ENCODE assay signal across 23 cellular contexts in the genomic region with DNA sequence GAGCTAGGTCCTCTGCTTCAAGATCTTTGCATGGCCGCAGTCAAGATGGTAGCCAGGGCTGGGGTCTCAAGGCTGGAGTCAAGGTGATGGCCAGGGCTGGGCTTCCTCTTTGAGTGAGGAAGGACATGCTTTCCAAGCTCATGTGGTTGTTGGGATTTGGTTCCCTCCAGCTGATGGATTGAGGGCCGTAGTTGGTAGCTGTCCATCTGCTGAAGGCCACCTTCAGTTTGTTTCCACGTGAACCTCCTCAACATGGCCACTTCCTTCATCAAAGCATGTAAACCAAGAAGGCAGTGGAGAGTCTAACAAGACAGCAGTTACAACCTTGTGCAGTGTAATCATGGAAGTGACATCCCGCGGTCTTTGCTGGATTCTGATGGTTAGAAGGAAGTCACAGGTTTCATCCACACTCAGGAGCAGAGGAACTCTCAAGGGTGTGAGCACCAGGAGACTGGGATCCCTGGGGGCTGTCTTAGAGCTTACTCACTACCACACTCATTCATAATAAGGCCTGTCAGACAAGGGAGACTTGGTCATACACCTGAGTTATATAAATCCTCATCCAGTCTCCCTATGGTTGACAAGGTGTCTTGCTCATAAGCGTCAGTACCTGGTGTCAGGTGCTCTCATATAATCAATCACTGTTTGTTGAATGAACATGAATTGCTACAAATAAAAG. TPM values are rescaled to one million over a fixed set of nuclear protein-coding genes. Genes with fewer than 3 reads are reported as not detected.
DNase-seq lines count a peak whose midpoint lies in the region; ATAC-seq and TF ChIP-seq lines count a peak whose summit lies in the region.
"Had no signal": no experiment of that assay in that cellular context is flagged by ENCODE, and none has a peak within 500 bp of the region (broad histone marks: within the 10 kb centered on the region; RNA-seq: fewer than 3 reads in every experiment).

No MANE protein-coding gene starts in this region.

- no peak overlapping the region for H3K4me3 Mint-ChIP-seq in activated T-helper 17 cell treated with anti-CD3 and anti-CD28 coated beads, Interleukin-2, amount 50 U/mL, for 72 hours
- no peak overlapping the region for H3K4me3 Mint-ChIP-seq in activated T-helper 2 cell treated with anti-CD3 and anti-CD28 coated beads, Interferon-gamma antibody, Interleukin-2, Interleukin-4, amounts not matched to agents 10 μg/mL and 5 μg/mL and 100 μg/mL, durations not matched to agents 14 hours and 24 hours and 36 hours (ENCODE audit: low read depth)
- H3K4me3 Mint-ChIP-seq: activated CD4-positive, alpha-beta T cell treated with anti-CD3 and anti-CD28 coated beads for 36 hours; activated CD8-positive, alpha-beta T cell treated with anti-CD3 and anti-CD28 coated beads, Interleukin-2, amount 10 ng/mL, durations not matched to agents 7 days and 5 days; activated naive CD8-positive, alpha-beta T cell treated with anti-CD3 and anti-CD28 coated beads for 36 hours; CD4-positive, alpha-beta memory T cell; stimulated activated naive CD8-positive, alpha-beta T cell treated with anti-CD3 and anti-CD28 coated beads, Interleukin-15, Interleukin-2, amounts not matched to agents 100 ng/mL and 50 ng/mL, for 24 hours had no signal

- no peaks in the 10 kb centered on the region for H3K36me3 Mint-ChIP-seq in activated T-helper 17 cell treated with anti-CD3 and anti-CD28 coated beads, Interleukin-2, amount 50 U/mL, for 72 hours (ENCODE audit: low read depth)
- H3K36me3 Mint-ChIP-seq in activated T-helper 2 cell treated with anti-CD3 and anti-CD28 coated beads, Interferon-gamma antibody, Interleukin-2, Interleukin-4, amounts not matched to agents 10 μg/mL and 5 μg/mL and 100 μg/mL, durations not matched to agents 14 hours and 24 hours and 36 hours (ENCODE audit: low read depth), result no peaks in the 10 kb centered on the region

- no peak overlapping the region for H3K27ac Mint-ChIP-seq in activated T-helper 17 cell treated with anti-CD3 and anti-CD28 coated beads, Interleukin-2, amount 50 U/mL, for 72 hours
- no peak overlapping the region for H3K27ac Mint-ChIP-seq in activated T-helper 2 cell treated with anti-CD3 and anti-CD28 coated beads, Interferon-gamma antibody, Interleukin-2, Interleukin-4, amounts not matched to agents 10 μg/mL and 5 μg/mL and 100 μg/mL, durations not matched to agents 14 hours and 24 hours and 36 hours
- H3K27ac Mint-ChIP-seq: activated CD4-positive, alpha-beta T cell treated with anti-CD3 and anti-CD28 coated beads for 36 hours; activated CD8-positive, alpha-beta T cell treated with anti-CD3 and anti-CD28 coated beads, Interleukin-2, amount 10 ng/mL, durations not matched to agents 7 days and 5 days; activated naive CD8-positive, alpha-beta T cell treated with anti-CD3 and anti-CD28 coated beads for 36 hours; CD4-positive, alpha-beta memory T cell; stimulated activated naive CD8-positive, alpha-beta T cell treated with anti-CD3 and anti-CD28 coated beads, Interleukin-15, Interleukin-2, amounts not matched to agents 100 ng/mL and 50 ng/mL, for 24 hours had no signal

- TF ChIP-seq CTCF in heart left ventricle (IDR thresholded peaks at IDR 0.05), result no peak
- no peak for TF ChIP-seq CTCF in adrenal gland (IDR thresholded peaks at IDR 0.05)
- TF ChIP-seq CTCF in esophagus muscularis mucosa (IDR thresholded peaks at IDR 0.05), result no peak
- no peak for TF ChIP-seq CTCF in thoracic aorta (IDR thresholded peaks at IDR 0.05)

- no peaks in the 10 kb centered on the region for H3K27me3 ChIP-seq in heart left ventricle
- no peaks in the 10 kb centered on the region for H3K27me3 ChIP-seq in adrenal gland
- no peaks in the 10 kb centered on the region for H3K27me3 ChIP-seq in esophagus muscularis mucosa
- no peaks in the 10 kb centered on the region for H3K27me3 ChIP-seq in thoracic aorta (replicated peaks; ENCODE audit: insufficient read depth)
- H3K27me3 ChIP-seq: Peyer's patch, vagina had no signal

- intact Hi-C loops in heart left ventricle (cut with DNase I) (no loop called here), Right ventricle myocardium superior (cut with DNase I) (no loop called here), adrenal gland (cut with DNase I) (no loop called here), esophagus muscularis mucosa (cut with DNase I) (no loop called here), head of caudate nucleus (cut with DNase I) (no loop called here)
- intact Hi-C loops in activated T-helper 2 cell treated with anti-CD3 and anti-CD28 coated beads, Interferon-gamma antibody, Interleukin-2, Interleukin-4, amounts not matched to agents 10 μg/mL and 5 μg/mL and 100 μg/mL, durations not matched to agents 14 hours and 24 hours and 36 hours (cut with micrococcal nuclease), result no loop called here

- no peak for DNase-seq in heart left ventricle
- DNase-seq in Right ventricle myocardium superior, result no peak
- DNase-seq in adrenal gland, result no peak
- DNase-seq in esophagus muscularis mucosa (ENCODE audit: extremely low spot score), result peak; percentile 79
- DNase-seq in thoracic aorta (ENCODE audit: low spot score), result no peak
- no peak for DNase-seq in activated T-helper 2 cell treated with anti-CD3 and anti-CD28 coated beads, Interferon-gamma antibody, Interleukin-2, Interleukin-4, amounts not matched to agents 10 μg/mL and 5 μg/mL and 100 μg/mL, durations not matched to agents 14 hours and 24 hours and 36 hours (ENCODE audit: low spot score)
- no peak for DNase-seq in head of caudate nucleus
- DNase-seq: activated CD4-positive, alpha-beta T cell treated with anti-CD3 and anti-CD28 coated beads for 36 hours; activated CD8-positive, alpha-beta T cell treated with anti-CD3 and anti-CD28 coated beads, Interleukin-2, amount 10 ng/mL, durations not matched to agents 7 days and 5 days; activated naive CD8-positive, alpha-beta T cell treated with anti-CD3 and anti-CD28 coated beads for 36 hours; CD4-positive, alpha-beta memory T cell; NCI-H1092; NCI-H1694; NCI-H446 treated with DMSO at 0.1 percent for 48 hours; NCI-H774; Peyer's patch; SIG-M5; stimulated activated CD8-positive, alpha-beta memory T cell treated with anti-CD3 and anti-CD28 coated beads, Interleukin-4, amount 100 ng/mL, for 48 hours; SW 1271 had no signal

- no peak for TF ChIP-seq POLR2A in heart left ventricle (IDR thresholded peaks at IDR 0.05)
- TF ChIP-seq POLR2A in adrenal gland (IDR thresholded peaks at IDR 0.05), result no peak
- TF ChIP-seq POLR2A in esophagus muscularis mucosa (IDR thresholded peaks at IDR 0.05; ENCODE audit: low read depth), result no peak

- H3K4me1 ChIP-seq in heart left ventricle (peaks cover 0 to 14% (median 6%) of the 10 kb centered on the region in 12 donors), adrenal gland (replicated peaks in 1 of 2) (peaks cover 5 to 14% of the 10 kb centered on the region in 2 donors), esophagus muscularis mucosa (peaks cover 10 to 18% (median 12%) of the 10 kb centered on the region in 4 donors), thoracic aorta (ENCODE audit: control insufficient read depth in 1 of 2, low read depth in 2 of 2) (peaks cover 30 to 48% of the 10 kb centered on the region in 2 donors)
- H3K4me1 ChIP-seq: vagina had no signal

- no peaks in the 10 kb centered on the region for H3K4me1 Mint-ChIP-seq in activated T-helper 17 cell treated with anti-CD3 and anti-CD28 coated beads, Interleukin-2, amount 50 U/mL, for 72 hours
- H3K4me1 Mint-ChIP-seq in activated T-helper 2 cell treated with anti-CD3 and anti-CD28 coated beads, Interferon-gamma antibody, Interleukin-2, Interleukin-4, amounts not matched to agents 10 μg/mL and 5 μg/mL and 100 μg/mL, durations not matched to agents 14 hours and 24 hours and 36 hours (ENCODE audit: low read depth), result no peaks in the 10 kb centered on the region
- H3K4me1 Mint-ChIP-seq: activated CD4-positive, alpha-beta T cell treated with anti-CD3 and anti-CD28 coated beads for 36 hours; activated naive CD8-positive, alpha-beta T cell treated with anti-CD3 and anti-CD28 coated beads for 36 hours; CD4-positive, alpha-beta memory T cell had no signal

- peak overlapping the region in 7 of 12 donors; percentile 26 to 73 (median 32) for H3K27ac ChIP-seq in heart left ventricle
- H3K27ac ChIP-seq in adrenal gland, result peak overlapping the region in 4 of 5 donors; percentile 3 to 65 (median 30)
- peak overlapping the region in 2 of 4 donors; percentile 1 to 3 for H3K27ac ChIP-seq in esophagus muscularis mucosa (replicated peaks in 1 of 4)
- H3K27ac ChIP-seq in thoracic aorta, result peak overlapping the region; percentile 21 to 83
- H3K27ac ChIP-seq: Peyer's patch, vagina had no signal

- H3K36me3 ChIP-seq in heart left ventricle (peaks cover 0 to 6% (median 0%) of the 10 kb centered on the region in 9 donors), adrenal gland (replicated peaks in 1 of 2) (no peaks in the 10 kb centered on the region), esophagus muscularis mucosa (peaks cover 0 to 6% (median 1%) of the 10 kb centered on the region in 4 donors), thoracic aorta (no peaks in the 10 kb centered on the region)
- H3K36me3 ChIP-seq: vagina had no signal

- no peak for TF ChIP-seq EP300 in esophagus muscularis mucosa (IDR thresholded peaks at IDR 0.05)

- no peaks in the 10 kb centered on the region for H3K27me3 Mint-ChIP-seq in activated T-helper 17 cell treated with anti-CD3 and anti-CD28 coated beads, Interleukin-2, amount 50 U/mL, for 72 hours
- H3K27me3 Mint-ChIP-seq in activated T-helper 2 cell treated with anti-CD3 and anti-CD28 coated beads, Interferon-gamma antibody, Interleukin-2, Interleukin-4, amounts not matched to agents 10 μg/mL and 5 μg/mL and 100 μg/mL, durations not matched to agents 14 hours and 24 hours and 36 hours (ENCODE audit: low read depth), result no peaks in the 10 kb centered on the region
- H3K27me3 Mint-ChIP-seq: activated CD4-positive, alpha-beta T cell treated with anti-CD3 and anti-CD28 coated beads for 36 hours; activated naive CD8-positive, alpha-beta T cell treated with anti-CD3 and anti-CD28 coated beads for 36 hours; CD4-positive, alpha-beta memory T cell; stimulated activated naive CD8-positive, alpha-beta T cell treated with anti-CD3 and anti-CD28 coated beads, Interleukin-15, Interleukin-2, amounts not matched to agents 100 ng/mL and 50 ng/mL, for 24 hours had no signal

- H3K4me3 ChIP-seq in heart left ventricle, result no peak overlapping the region
- no peak overlapping the region for H3K4me3 ChIP-seq in adrenal gland
- no peak overlapping the region for H3K4me3 ChIP-seq in esophagus muscularis mucosa
- H3K4me3 ChIP-seq in thoracic aorta, result no peak overlapping the region
- H3K4me3 ChIP-seq: Peyer's patch, vagina had no signal

- H3K9me3 ChIP-seq in heart left ventricle, result no peaks in the 10 kb centered on the region
- H3K9me3 ChIP-seq in adrenal gland (replicated peaks in 1 of 3), result no peaks in the 10 kb centered on the region
- no peaks in the 10 kb centered on the region for H3K9me3 ChIP-seq in esophagus muscularis mucosa
- H3K9me3 ChIP-seq in thoracic aorta, result no peaks in the 10 kb centered on the region
- H3K9me3 ChIP-seq: Peyer's patch, vagina had no signal

- 80 to 91% (median 86%) methylated on average over 6 of the region's 6 CpGs for WGBS in heart left ventricle, 4 donors
- 81 to 100% (median 86%) methylated on average over 4 to 6 of the region's 6 CpGs for WGBS in adrenal gland, 4 donors
- WGBS in esophagus muscularis mucosa, result 89% methylated on average over 6 of the region's 6 CpGs

- ATAC-seq in heart left ventricle (no peak), Right ventricle myocardium superior (ENCODE audit: poor library complexity) (no peak), thoracic aorta (ENCODE audit: insufficient number of reproducible peaks, low FRiP score, low read depth) (no peak)
- no peak for ATAC-seq in activated T-helper 17 cell treated with anti-CD3 and anti-CD28 coated beads, Interleukin-2, amount 50 U/mL, for 72 hours (replicated peaks)
- ATAC-seq: activated CD4-positive, alpha-beta T cell treated with anti-CD3 and anti-CD28 coated beads for 36 hours; activated CD8-positive, alpha-beta T cell treated with anti-CD3 and anti-CD28 coated beads, Interleukin-2, amount 10 ng/mL, durations not matched to agents 7 days and 5 days; HepG2 had no signal

- H3K9me3 Mint-ChIP-seq in activated T-helper 17 cell treated with anti-CD3 and anti-CD28 coated beads, Interleukin-2, amount 50 U/mL, for 72 hours, result no peaks in the 10 kb centered on the region
- no peaks in the 10 kb centered on the region for H3K9me3 Mint-ChIP-seq in activated T-helper 2 cell treated with anti-CD3 and anti-CD28 coated beads, Interferon-gamma antibody, Interleukin-2, Interleukin-4, amounts not matched to agents 10 μg/mL and 5 μg/mL and 100 μg/mL, durations not matched to agents 14 hours and 24 hours and 36 hours
- H3K9me3 Mint-ChIP-seq: activated naive CD8-positive, alpha-beta T cell treated with anti-CD3 and anti-CD28 coated beads for 36 hours; CD4-positive, alpha-beta memory T cell; stimulated activated naive CD8-positive, alpha-beta T cell treated with anti-CD3 and anti-CD28 coated beads, Interleukin-15, Interleukin-2, amounts not matched to agents 100 ng/mL and 50 ng/mL, for 24 hours had no signal

RNA-seq across cellular contexts. Expression of a gene that starts 42.1 kb away (rescaled TPM):
- total RNA-seq in heart left ventricle (10 to 100 TPM; 24.2 to 48.2 (median 26.7) TPM), Right ventricle myocardium superior (24.9 TPM), adrenal gland (10 to 100 TPM; 18.4 to 43.4 (median 22.2) TPM), esophagus muscularis mucosa (10 to 100 TPM; 22.3 to 40.3 (median 31.4) TPM), thoracic aorta (10 to 100 TPM; 33.3 to 37.1 TPM)
- polyA plus RNA-seq in heart left ventricle (100 to 1,000 TPM in 1 of 2 donors, 1 to 10 TPM in 1; 8.5 to 103 TPM), adrenal gland (10 to 100 TPM in 2 of 3 donors, 1 to 10 TPM in 1; 6.1 to 22.1 (median 15.6) TPM)
- total RNA-seq in activated T-helper 17 cell treated with anti-CD3 and anti-CD28 coated beads, Interleukin-2, amount 50 U/mL, for 72 hours, result 10 to 100 TPM in 1 of 2 donors, 1 to 10 TPM in 1; 8.3 to 17.3 TPM
- 11.9 and 15.2 TPM in 2 replicates for total RNA-seq in activated T-helper 2 cell treated with anti-CD3 and anti-CD28 coated beads, Interferon-gamma antibody, Interleukin-2, Interleukin-4, amounts not matched to agents 10 μg/mL and 5 μg/mL and 100 μg/mL, durations not matched to agents 14 hours and 24 hours and 36 hours
